In the genomic region with DNA sequence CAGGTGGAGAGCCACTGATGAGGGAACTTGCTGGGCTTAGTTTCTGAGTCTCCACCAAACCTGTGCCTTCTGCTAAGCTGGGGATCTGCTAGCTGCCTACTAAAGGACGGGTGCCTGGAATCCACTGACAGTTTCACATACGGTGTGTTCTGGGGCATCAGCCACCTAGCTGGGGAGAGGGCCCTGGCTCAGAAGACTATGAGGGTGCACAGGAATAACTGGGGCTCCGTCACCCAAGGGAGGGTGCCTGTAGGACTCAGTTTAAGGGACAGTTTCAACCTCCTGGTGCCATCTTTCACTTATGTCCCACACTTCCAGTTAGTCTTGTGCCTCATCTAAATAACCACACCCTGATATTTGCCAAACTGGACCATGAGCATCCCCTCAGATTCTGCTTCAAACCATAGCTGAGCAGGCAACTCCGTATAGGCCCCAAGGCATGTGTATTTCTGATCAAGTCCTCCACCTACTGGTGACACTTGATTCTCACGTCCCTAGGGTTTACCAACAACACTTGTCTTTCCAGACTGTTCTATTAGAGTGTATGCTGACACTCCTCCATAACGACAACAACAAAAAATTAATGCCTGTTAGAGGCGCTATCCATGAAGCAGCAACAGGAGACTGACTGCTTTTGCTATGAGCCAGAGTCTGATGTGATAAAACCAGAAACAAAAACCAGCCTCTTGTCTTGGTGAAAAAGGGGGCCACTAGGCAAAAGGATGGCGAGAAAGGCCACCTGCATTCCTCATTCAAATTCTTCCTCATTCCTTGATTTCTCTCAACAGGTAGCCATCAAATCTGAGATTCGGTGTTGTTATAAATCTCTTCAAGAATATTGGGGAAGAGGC, we compare ENCODE assay signal across 1 cellular context.
TF ChIP-seq lines count a peak whose summit lies in the region.

No MANE protein-coding gene starts in this region.

TF ChIP-seq in liver, 16 proteins besides CTCF, POLR2A, EP300 and RAD21 (continued from another document):
- TF ChIP-seq, protein P1, sequence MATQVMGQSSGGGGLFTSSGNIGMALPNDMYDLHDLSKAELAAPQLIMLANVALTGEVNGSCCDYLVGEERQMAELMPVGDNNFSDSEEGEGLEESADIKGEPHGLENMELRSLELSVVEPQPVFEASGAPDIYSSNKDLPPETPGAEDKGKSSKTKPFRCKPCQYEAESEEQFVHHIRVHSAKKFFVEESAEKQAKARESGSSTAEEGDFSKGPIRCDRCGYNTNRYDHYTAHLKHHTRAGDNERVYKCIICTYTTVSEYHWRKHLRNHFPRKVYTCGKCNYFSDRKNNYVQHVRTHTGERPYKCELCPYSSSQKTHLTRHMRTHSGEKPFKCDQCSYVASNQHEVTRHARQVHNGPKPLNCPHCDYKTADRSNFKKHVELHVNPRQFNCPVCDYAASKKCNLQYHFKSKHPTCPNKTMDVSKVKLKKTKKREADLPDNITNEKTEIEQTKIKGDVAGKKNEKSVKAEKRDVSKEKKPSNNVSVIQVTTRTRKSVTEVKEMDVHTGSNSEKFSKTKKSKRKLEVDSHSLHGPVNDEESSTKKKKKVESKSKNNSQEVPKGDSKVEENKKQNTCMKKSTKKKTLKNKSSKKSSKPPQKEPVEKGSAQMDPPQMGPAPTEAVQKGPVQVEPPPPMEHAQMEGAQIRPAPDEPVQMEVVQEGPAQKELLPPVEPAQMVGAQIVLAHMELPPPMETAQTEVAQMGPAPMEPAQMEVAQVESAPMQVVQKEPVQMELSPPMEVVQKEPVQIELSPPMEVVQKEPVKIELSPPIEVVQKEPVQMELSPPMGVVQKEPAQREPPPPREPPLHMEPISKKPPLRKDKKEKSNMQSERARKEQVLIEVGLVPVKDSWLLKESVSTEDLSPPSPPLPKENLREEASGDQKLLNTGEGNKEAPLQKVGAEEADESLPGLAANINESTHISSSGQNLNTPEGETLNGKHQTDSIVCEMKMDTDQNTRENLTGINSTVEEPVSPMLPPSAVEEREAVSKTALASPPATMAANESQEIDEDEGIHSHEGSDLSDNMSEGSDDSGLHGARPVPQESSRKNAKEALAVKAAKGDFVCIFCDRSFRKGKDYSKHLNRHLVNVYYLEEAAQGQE (IDR thresholded peaks at IDR 0.05): no peak
- no peak for TF ChIP-seq EGR1 (IDR thresholded peaks at IDR 0.05; ENCODE audit: low read depth in 2 of 2)
- no peak for TF ChIP-seq SP1 (IDR thresholded peaks at IDR 0.05)
- TF ChIP-seq FOXA2 (IDR thresholded peaks at IDR 0.05): no peak
